Comparison of ENCODE assay signal across 8 cellular contexts in genomic region chr2:171574149-171574795, GRCh38. TPM values are rescaled to one million over a fixed set of nuclear protein-coding genes. Genes with fewer than 3 reads are reported as not detected.
DNase-seq lines count a peak whose midpoint lies in the region; ATAC-seq, FAIRE-seq and TF ChIP-seq lines count a peak whose summit lies in the region.

No MANE protein-coding gene starts in this region.

- H3K4me2 ChIP-seq in HepG2 (ENCODE audit: low read depth, low read length): peak overlapping the region; percentile 81

- TF ChIP-seq POLR2A in GM18505 (IDR thresholded peaks at IDR 0.05; ENCODE audit: borderline replicate concordance, extremely low read depth, insufficient read depth, insufficient read length) (peak; percentile 21), HepG2 (IDR thresholded peaks at IDR 0.05; ENCODE audit: insufficient read depth in 1 of 2, low read depth in 2 of 2, low read length in 2 of 2) (no peak)

- no peaks in the 10 kb centered on the region for H3K79me2 ChIP-seq in HepG2 (ENCODE audit: insufficient read depth, low read length)

- intact Hi-C loops in HepG2 (cut with micrococcal nuclease; ENCODE audit: unreplicated experiment): loop anchor here (1.0 to 10.0 kb wide), 4 partner anchors 24 to 891 kb away; no protein-coding TSS in a partner anchor

- peak overlapping the region; percentile 94 for H2AFZ ChIP-seq in HepG2 (ENCODE audit: low read length)

- WGBS in HepG2 (ENCODE audit: low lambda C conversion rate): 10% methylated on average over 14 of the region's 21 CpGs

- BruUV-seq in HepG2 (replicated peaks; lab: Mats Ljungman, UMichigan): no TSS peak

- peak; percentile 94 for DNase-seq in NCI-H2227 (lab: John Stamatoyannopoulos, UW; ENCODE audit: unreplicated experiment)
- peak; percentile 68 to 82 for DNase-seq in activated CD4-positive, alpha-beta T cell treated with anti-CD3 and anti-CD28 coated beads for 24 hours (ENCODE audit: low read depth in 2 of 2)
- DNase-seq in cerebellum (ENCODE audit: low spot score): peak; percentile 26
- peak; percentile 66 for DNase-seq in HepG2 (ENCODE audit: low spot score)
- DNase-seq in stimulated activated CD4-positive, alpha-beta T cell treated with anti-CD3 and anti-CD28 coated beads, Interleukin-4, amount 100 ng/mL, for 48 hours (ENCODE audit: low read depth in 2 of 2): peak; percentile 71 to 80

- H3K9ac ChIP-seq in HepG2 (ENCODE audit: insufficient read depth, low read depth, low read length): no peak overlapping the region

- H3K27ac ChIP-seq in HepG2 (ENCODE audit: extremely low read length, insufficient read depth, low read length): no peak overlapping the region

- POLR2A ChIA-PET in HepG2 (lab: Yijun Ruan, JAX): no interaction called here

- FAIRE-seq in A204.1 (lab: Jason Lieb, UNC) (peak; percentile 77), HepG2 (lab: Jason Lieb, UNC) (peak; percentile 46)

- ATAC-seq in GM18505 (IDR thresholded peaks at IDR 0.05; ENCODE audit: unreplicated experiment) (peak; percentile 71), HG03039 (IDR thresholded peaks at IDR 0.05; ENCODE audit: unreplicated experiment) (peak; percentile 83), HepG2 (peak; percentile 99)

- in situ Hi-C loops in HepG2 (cut with HindIII; ENCODE audit: extremely low pct_ligation_motif_present, low pct_unique_long_range_greater_than_20kb): loop anchor here (5.0 kb wide), 1 partner anchor 533 kb away; no protein-coding TSS in a partner anchor

- CTCF ChIA-PET in HepG2 (lab: Yijun Ruan, JAX; ENCODE audit: low intra/inter-chr PET ratio, low total read pairs): interaction anchor here (0.7 to 1.7 kb wide), 2 partner anchors 529 to 553 kb away, joined by 3 to 9 read pairs; no protein-coding TSS in a partner anchor

- H3K9me3 ChIP-seq in HepG2 (ENCODE audit: low read length): no peaks in the 10 kb centered on the region

- peak; percentile 95 for TF ChIP-seq RAD21 in HepG2 (CRISPR knock-in tag; IDR thresholded peaks at IDR 0.05)

- no peaks in the 10 kb centered on the region for H4K20me1 ChIP-seq in HepG2 (ENCODE audit: insufficient read depth, low read length)

- H3K4me3 ChIP-seq in HepG2 (replicated peaks in 1 of 3; ENCODE audit: insufficient read depth in 1 of 3, low read depth in 2 of 3, low read length in 3 of 3): peak overlapping the region; percentile 28 to 60 (median 60); a peak in 5 of 6 replicates

- peaks cover 7% of the 10 kb centered on the region; the same call in 1 of the 2 replicates for H3K4me1 ChIP-seq in HepG2 (ENCODE audit: insufficient read depth, low read length)

- TF ChIP-seq EP300 in HepG2 (IDR thresholded peaks at IDR 0.05; ENCODE audit: low read depth in 2 of 2, low read length in 2 of 2) (no peak), HepG2 (CRISPR knock-in tag; IDR thresholded peaks at IDR 0.05; ENCODE audit: borderline replicate concordance) (no peak)

- peaks cover 0 to 36% of the 10 kb centered on the region in 2 experiments; a peak in 2 of 5 replicates for H3K27me3 ChIP-seq in HepG2 (ENCODE audit: control insufficient read depth in 1 of 2, insufficient read depth in 2 of 2, low read length in 2 of 2)

- no peaks in the 10 kb centered on the region for H3K36me3 ChIP-seq in HepG2 (replicated peaks in 1 of 2; ENCODE audit: control insufficient read depth in 1 of 2, insufficient read depth in 2 of 2, low read length in 2 of 2)

- TF ChIP-seq CTCF in HepG2 (CRISPR knock-in tag; IDR thresholded peaks at IDR 0.05): peak; percentile 97

TF ChIP-seq in HepG2, 621 proteins besides CTCF, POLR2A, EP300 and RAD21 (continues in another document):
- TF ChIP-seq ZNF652 (CRISPR knock-in tag; IDR thresholded peaks at IDR 0.05; ENCODE audit: borderline replicate concordance, low read depth) (no peak), ZNF280B (CRISPR knock-in tag; IDR thresholded peaks at IDR 0.05; ENCODE audit: borderline replicate concordance) (no peak), POLR2G (IDR thresholded peaks at IDR 0.05; ENCODE audit: low read depth, low read length) (0 out of 2 replicates have a peak, but pooled peaks have one; percentile 35), ZEB1 (IDR thresholded peaks at IDR 0.05; ENCODE audit: insufficient replicate concordance, low read depth) (no peak), ISL2 (CRISPR knock-in tag; IDR thresholded peaks at IDR 0.05) (0 out of 2 replicates have a peak, but pooled peaks have one; percentile 20), ZNF296 (CRISPR knock-in tag; conservative IDR thresholded peaks at IDR 0.05) (no peak), FOSL2 (CRISPR knock-in tag; IDR thresholded peaks at IDR 0.05) (peak; percentile 37), ATF2 (CRISPR knock-in tag; IDR thresholded peaks at IDR 0.05) (peak; percentile 51; the same call in 1 of the 2 replicates), TEAD3 (CRISPR knock-in tag; optimal IDR thresholded peaks at IDR 0.05; ENCODE audit: borderline replicate concordance) (peak; percentile 67), ZNF20 (CRISPR knock-in tag; IDR thresholded peaks at IDR 0.05) (no peak), ZNF768 (CRISPR knock-in tag; IDR thresholded peaks at IDR 0.05) (0 out of 2 replicates have a peak, but pooled peaks have one; percentile 18), SRSF1 (optimal IDR thresholded peaks at IDR 0.05; ENCODE audit: low read depth, low read length) (no peak), ZMAT3 (CRISPR knock-in tag; conservative IDR thresholded peaks at IDR 0.05) (no peak), FOSL1 (CRISPR knock-in tag; IDR thresholded peaks at IDR 0.05; ENCODE audit: borderline replicate concordance) (no peak), GLI4 (CRISPR knock-in tag; IDR thresholded peaks at IDR 0.05; ENCODE audit: borderline replicate concordance) (no peak), MTF2 (CRISPR knock-in tag; IDR thresholded peaks at IDR 0.05; ENCODE audit: borderline replicate concordance) (no peak), HNF1B (CRISPR knock-in tag; IDR thresholded peaks at IDR 0.05) (peak; percentile 67), ZNF451 (CRISPR knock-in tag; IDR thresholded peaks at IDR 0.05) (0 out of 2 replicates have a peak, but pooled peaks have one; percentile 55)

RNA-seq across cellular contexts. Expression of gene CYBRD1, which starts 52.0 kb away (rescaled TPM):
- 16.3 TPM for total RNA-seq in cerebellum
- total RNA-seq in HepG2 (2016; rRNA removed; fragmentation: Illumina TruSeq; extraction: Trizol): 0.34 and 0.42 TPM in 2 replicates
- 0.30 and 0.53 TPM in 2 replicates for total RNA-seq in HepG2 (2016; cell fraction: cytosol; rRNA removed; fragmentation: Illumina TruSeq; extraction: Trizol; ENCODE audit: low read depth)
- total RNA-seq in HepG2 (2016; cell fraction: insoluble cytoplasmic fraction; rRNA removed; fragmentation: Illumina TruSeq; extraction: Trizol): 0.27 and 0.58 TPM in 2 replicates
- total RNA-seq in HepG2 (2016; cell fraction: membrane; rRNA removed; fragmentation: Illumina TruSeq; extraction: Trizol): 0.49 and 0.76 TPM in 2 replicates
- 0.22 and 0.85 TPM in 2 replicates for total RNA-seq in HepG2 (2016; cell fraction: nucleus; rRNA removed; fragmentation: Illumina TruSeq; extraction: Trizol)
- 0.13 and 0.51 TPM in 2 replicates for polyA plus RNA-seq in HepG2 (2011; rRNA removed)
- polyA plus RNA-seq in HepG2 (2011; cell fraction: cytosol; rRNA removed): 0.40 and 0.75 TPM in 2 replicates
- 0.14 and 0.19 TPM in 2 replicates for polyA plus RNA-seq in HepG2 (2011; cell fraction: nucleus; rRNA removed)
- 0.23 and 0.25 TPM in 2 replicates for polyA plus RNA-seq in HepG2 (2012)
- polyA plus RNA-seq in HepG2 (2016; cell fraction: cytosol; fragmentation: Illumina TruSeq; extraction: Trizol; ENCODE audit: low read depth): 0.27 and 0.35 TPM in 2 replicates
- polyA plus RNA-seq in HepG2 (2016; cell fraction: insoluble cytoplasmic fraction; fragmentation: Illumina TruSeq; extraction: Trizol; ENCODE audit: low read depth): 0.56 and 0.59 TPM in 2 replicates
- polyA plus RNA-seq in HepG2 (2016; cell fraction: membrane; fragmentation: Illumina TruSeq; extraction: Trizol; ENCODE audit: low read depth): 0.32 and 0.33 TPM in 2 replicates
- polyA plus RNA-seq in HepG2 (2016; cell fraction: nucleus; fragmentation: Illumina TruSeq; extraction: Trizol; ENCODE audit: insufficient read depth, low read depth): 0.43 and 0.75 TPM in 2 replicates
- polyA minus RNA-seq in HepG2 (2011; rRNA and poly(A)+ RNA removed; ENCODE audit: low replicate concordance): 0.52 and 4.2 TPM in 2 replicates
- 0.40 and 0.97 TPM in 2 replicates for polyA minus RNA-seq in HepG2 (2011; cell fraction: cytosol; rRNA and poly(A)+ RNA removed)
- 0.25 and 0.77 TPM in 2 replicates for polyA minus RNA-seq in HepG2 (2011; cell fraction: nucleus; rRNA and poly(A)+ RNA removed)

Comparison
In these comparisons a context has a peak if more than half of its experiments do, and no peak if none do; other contexts are left out.
1. DNase-seq: peak in every context shown above with its lines; median percentile 94 in NCI-H2227; 76 in stimulated activated CD4-positive, alpha-beta T cell treated with anti-CD3 and anti-CD28 coated beads, Interleukin-4, amount 100 ng/mL, for 48 hours; 75 in activated CD4-positive, alpha-beta T cell treated with anti-CD3 and anti-CD28 coated beads for 24 hours; 66 in HepG2; 26 in cerebellum.